In the genomic region with DNA sequence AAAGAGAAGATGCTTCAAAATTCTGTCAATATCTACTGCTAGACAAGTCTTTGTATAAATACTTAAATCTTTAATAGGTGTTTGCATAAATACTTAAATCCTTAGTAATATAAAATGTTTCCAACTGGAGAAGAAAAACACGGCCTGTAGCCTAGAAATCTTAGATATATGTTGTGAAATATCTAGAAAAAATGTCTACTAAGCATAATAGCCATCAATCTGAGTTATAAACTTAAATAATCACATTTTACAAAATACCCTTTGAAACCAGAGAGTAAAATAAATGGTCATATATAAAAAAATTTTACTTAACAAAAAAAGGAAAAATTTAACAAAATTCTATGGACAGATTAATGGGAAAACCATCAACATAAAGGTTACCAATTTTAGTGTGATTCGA, we compare ENCODE assay signal across 29 cellular contexts.
"Had no signal": no experiment of that assay in that cellular context is flagged by ENCODE, and none has a peak within 500 bp of the region (broad histone marks: within the 10 kb centered on the region; RNA-seq: fewer than 3 reads in every experiment).

No MANE protein-coding gene starts in this region.

- H3K27ac ChIP-seq: brain microvascular endothelial cell, WERI-Rb-1 had no signal

- H3K36me3 Mint-ChIP-seq: activated naive CD8-positive, alpha-beta T cell had no signal

- H3K4me3 Mint-ChIP-seq: activated B cell treated with CpG ODN at 0.5 μM for 24 hours; activated CD8-positive, alpha-beta T cell treated with anti-CD3 and anti-CD28 coated beads for 36 hours; activated naive CD8-positive, alpha-beta T cell; activated T-cell treated with anti-CD3 and anti-CD28 coated beads, Interleukin-2, amount 50 U/mL, for 4 hours; activated T-helper 17 cell treated with anti-CD3 and anti-CD28 coated beads, Interleukin-2, amount 50 U/mL, for 72 hours; central memory CD8-positive, alpha-beta T cell; T-helper 17 cell; T-helper 2 cell treated with Interferon-gamma antibody and Interleukin-4, amounts not matched to agents 5 μg/mL and 100 μg/mL, for 36 hours had no signal

- H3K27me3 Mint-ChIP-seq: activated B cell treated with CpG ODN at 0.5 μM for 24 hours; activated CD8-positive, alpha-beta T cell treated with anti-CD3 and anti-CD28 coated beads for 36 hours; activated naive CD8-positive, alpha-beta T cell; activated T-helper 17 cell treated with anti-CD3 and anti-CD28 coated beads, Interleukin-2, amount 50 U/mL, for 72 hours; central memory CD8-positive, alpha-beta T cell; T-helper 17 cell had no signal

- H3K9me3 Mint-ChIP-seq: activated B cell treated with CpG ODN at 0.5 μM for 24 hours; activated CD8-positive, alpha-beta T cell treated with anti-CD3 and anti-CD28 coated beads for 36 hours; activated T-cell treated with anti-CD3 and anti-CD28 coated beads, Interleukin-2, amount 50 U/mL, for 4 hours; activated T-helper 17 cell treated with anti-CD3 and anti-CD28 coated beads, Interleukin-2, amount 50 U/mL, for 72 hours; central memory CD8-positive, alpha-beta T cell; T-helper 2 cell treated with Interferon-gamma antibody and Interleukin-4, amounts not matched to agents 5 μg/mL and 100 μg/mL, for 36 hours had no signal

- FAIRE-seq: astrocyte, bronchial epithelial cell had no signal

- ATAC-seq: activated CD4-positive, CD25-positive, alpha-beta regulatory T cell treated with anti-CD3 and anti-CD28 coated beads, Interleukin-2, amount 50 U/mL, for 24 hours; activated CD8-positive, alpha-beta T cell treated with anti-CD3 and anti-CD28 coated beads for 36 hours; activated T-cell treated with anti-CD3 and anti-CD28 coated beads, Interleukin-2, amount 50 U/mL, for 4 hours; activated T-helper 17 cell treated with anti-CD3 and anti-CD28 coated beads, Interleukin-2, amount 50 U/mL, for 72 hours; esophagus mucosa; T-helper 17 cell had no signal

- DNase-seq: activated B cell treated with CpG ODN at 0.5 μM for 24 hours; activated CD4-positive, alpha-beta T cell treated with anti-CD3 and anti-CD28 coated beads for 48 hours; activated CD4-positive, alpha-beta T cell treated with anti-CD3 and anti-CD28 coated beads, Interleukin-2, amount 50 U/mL, for 1 hour; activated CD4-positive, alpha-beta T cell treated with anti-CD3 and anti-CD28 coated beads, Interleukin-2, amount 50 U/mL, for 48 hours; activated CD8-positive, alpha-beta memory T cell treated with anti-CD3 and anti-CD28 coated beads for 24 hours; activated CD8-positive, alpha-beta T cell treated with anti-CD3 and anti-CD28 coated beads for 36 hours; activated effector memory CD4-positive, alpha-beta T cell treated with Interleukin-2 at 50 U/mL for 16 hours; activated gamma-delta T cell treated with Interleukin-2 at 50 U/mL for 16 hours; activated naive CD4-positive, alpha-beta T cell treated with anti-CD3 and anti-CD28 coated beads, Interleukin-2, amount 50 U/mL, for 16 hours; activated naive CD4-positive, alpha-beta T cell treated with Interleukin-2 at 50 U/mL for 16 hours; activated T-cell treated with anti-CD3 and anti-CD28 coated beads, Interleukin-2, amount 50 U/mL, for 4 hours; amniotic stem cell; anterior cingulate cortex; brain microvascular endothelial cell; effector CD8-positive, alpha-beta T cell; foreskin fibroblast; head of caudate nucleus; T-helper 1 cell; T-helper 17 cell; T1000; WERI-Rb-1 had no signal

- H3K4me1 Mint-ChIP-seq: activated B cell treated with CpG ODN at 0.5 μM for 24 hours; activated T-helper 17 cell treated with anti-CD3 and anti-CD28 coated beads, Interleukin-2, amount 50 U/mL, for 72 hours; central memory CD8-positive, alpha-beta T cell; T-helper 17 cell had no signal

- H3K27ac Mint-ChIP-seq: activated B cell treated with CpG ODN at 0.5 μM for 24 hours; activated CD8-positive, alpha-beta T cell treated with anti-CD3 and anti-CD28 coated beads for 36 hours; activated naive CD8-positive, alpha-beta T cell; activated T-helper 17 cell treated with anti-CD3 and anti-CD28 coated beads, Interleukin-2, amount 50 U/mL, for 72 hours; T-helper 17 cell; T-helper 2 cell treated with Interferon-gamma antibody and Interleukin-4, amounts not matched to agents 5 μg/mL and 100 μg/mL, for 36 hours had no signal

- H3K36me3 ChIP-seq: WERI-Rb-1 had no signal

- H3K27me3 ChIP-seq: brain microvascular endothelial cell had no signal
